7 cellular contexts compared by ENCODE assay signal in the genomic region with DNA sequence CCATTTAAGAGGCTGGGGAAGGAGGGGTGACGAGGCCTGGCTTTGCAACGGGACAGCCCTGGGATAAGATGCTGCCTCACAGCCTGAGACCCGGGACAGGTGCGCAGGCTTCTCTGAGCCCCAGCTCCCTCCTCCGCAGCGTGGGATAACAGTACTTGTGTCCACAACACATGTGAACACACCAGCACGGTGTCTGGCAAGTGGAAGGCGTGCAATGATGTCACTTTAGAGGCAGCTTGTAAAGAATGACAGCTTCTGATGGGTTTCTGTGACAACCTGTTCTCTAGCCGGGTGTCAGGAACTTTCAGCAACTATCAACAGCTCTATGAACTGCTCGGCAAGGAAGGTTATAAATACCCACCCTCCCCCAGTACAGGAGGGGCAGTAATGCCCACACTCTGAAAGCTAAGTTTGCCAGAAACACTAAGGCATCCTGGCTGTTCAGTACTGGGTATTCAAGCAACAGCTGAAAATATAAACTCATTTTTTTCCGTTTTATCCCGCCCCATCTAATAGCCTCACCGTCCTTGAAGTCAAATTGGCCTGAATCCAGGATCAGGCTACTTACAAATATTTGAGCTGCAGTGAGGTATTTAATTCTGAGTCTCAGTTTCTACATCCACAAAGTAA. TPM values are rescaled to one million over a fixed set of nuclear protein-coding genes. Genes with fewer than 3 reads are reported as not detected.
DNase-seq lines count a peak whose midpoint lies in the region; FAIRE-seq and TF ChIP-seq lines count a peak whose summit lies in the region.

No MANE protein-coding gene starts in this region.

- H3K27me3 ChIP-seq in keratinocyte (ENCODE audit: control insufficient read depth, extremely low read depth, insufficient read depth, low read length) (no peaks in the 10 kb centered on the region), subcutaneous abdominal adipose tissue (ENCODE audit: control insufficient read depth in 5 of 5, insufficient read depth in 4 of 5, low read length in 5 of 5) (no peaks in the 10 kb centered on the region)

- DNase-seq in NCI-H1105 treated with DMSO at 0.1 percent for 48 hours (lab: John Stamatoyannopoulos, UW) (peak; percentile 59), amniotic stem cell (lab: John Stamatoyannopoulos, UW) (peak; percentile 47), keratinocyte (ENCODE audit: low read depth, low spot score) (no peak), SIG-M5 treated with dmso at 0.1 percent for 504 hours (lab: John Stamatoyannopoulos, UW; ENCODE audit: unreplicated experiment) (no peak), retina (no peak)
- no peak for DNase-seq in stimulated activated CD4-positive, alpha-beta T cell treated with anti-CD3 and anti-CD28 coated beads, Interleukin-2, amount 100 ng/mL, for 24 hours

- no peaks in the 10 kb centered on the region for H3K9me1 ChIP-seq in keratinocyte (ENCODE audit: control insufficient read depth, extremely low read depth, insufficient read depth, low read length)

- H3K79me2 ChIP-seq in keratinocyte (ENCODE audit: control insufficient read depth, insufficient read depth, low read length): peaks cover 79% of the 10 kb centered on the region

- H3K4me2 ChIP-seq in keratinocyte (ENCODE audit: control insufficient read depth, extremely low read depth, insufficient read depth, low read depth, low read length): peak overlapping the region; percentile 89

- H3K36me3 ChIP-seq in keratinocyte (ENCODE audit: control insufficient read depth in 2 of 2, extremely low read depth in 1 of 2, insufficient read depth in 2 of 2, low read length in 2 of 2) (peaks cover 34 to 80% of the 10 kb centered on the region in 2 experiments), subcutaneous abdominal adipose tissue (ENCODE audit: control insufficient read depth in 5 of 5, insufficient read depth in 5 of 5, low read length in 5 of 5) (peaks cover 0 to 65% (median 61%) of the 10 kb centered on the region in 5 donors)

- H3K9ac ChIP-seq in keratinocyte (ENCODE audit: control insufficient read depth, extremely low read depth, insufficient read depth, low read length): peak overlapping the region; percentile 85
- H3K9ac ChIP-seq in subcutaneous abdominal adipose tissue (ENCODE audit: low read length in 5 of 5): no peak overlapping the region

- no peak for FAIRE-seq in keratinocyte (lab: Jason Lieb, UNC)

- H4K20me1 ChIP-seq in keratinocyte (ENCODE audit: control insufficient read depth, extremely low read depth, insufficient read depth, low read length): no peaks in the 10 kb centered on the region

- peak overlapping the region in 1 of 3 experiments; percentile 5 for H3K4me3 ChIP-seq in keratinocyte (ENCODE audit: control insufficient read depth in 2 of 3, extremely low read depth in 1 of 3, insufficient read depth in 2 of 3, low read depth in 1 of 3, low read length in 3 of 3)
- H3K4me3 ChIP-seq in subcutaneous abdominal adipose tissue (ENCODE audit: low read depth in 1 of 5, low read length in 5 of 5): peak overlapping the region in 1 of 5 donors; percentile 19

- H2AFZ ChIP-seq in keratinocyte (ENCODE audit: control insufficient read depth, low read length): no peak overlapping the region

- no peaks in the 10 kb centered on the region for H3K9me3 ChIP-seq in keratinocyte (ENCODE audit: control insufficient read depth, low read depth, low read length)
- no peaks in the 10 kb centered on the region for H3K9me3 ChIP-seq in subcutaneous abdominal adipose tissue (ENCODE audit: control insufficient read depth in 5 of 5, low read length in 5 of 5)

- H3K27ac ChIP-seq in keratinocyte (ENCODE audit: control insufficient read depth, insufficient read depth, low read length) (peak overlapping the region; percentile 96), subcutaneous abdominal adipose tissue (ENCODE audit: low read depth, low read length) (peak overlapping the region; percentile 95)

- TF ChIP-seq CTCF in keratinocyte (optimal IDR thresholded peaks at IDR 0.05 in 1 of 3, IDR thresholded peaks at IDR 0.05 in 1 of 3, conservative IDR thresholded peaks at IDR 0.05 in 1 of 3; ENCODE audit: extremely low read depth in 1 of 3, insufficient read depth in 2 of 3, low read length in 3 of 3): no peak

- dilution Hi-C loops in keratinocyte (cut with MboI; ENCODE audit: extremely low pct_ligation_motif_present, low sequenced_read_pairs): no loop called here

- peaks cover 94% of the 10 kb centered on the region for H3K4me1 ChIP-seq in keratinocyte (ENCODE audit: control insufficient read depth, extremely low read depth, insufficient read depth, low read length)
- peaks cover 32 to 100% (median 87%) of the 10 kb centered on the region in 5 donors for H3K4me1 ChIP-seq in subcutaneous abdominal adipose tissue (ENCODE audit: control insufficient read depth in 5 of 5, insufficient read depth in 5 of 5, low read length in 5 of 5)

RNA-seq across cellular contexts. Expression of gene MYH9, which starts 59.7 kb away (rescaled TPM):
- polyA plus RNA-seq in keratinocyte: 277 to 489 TPM (median 351 TPM) in 3 replicates
- 526 TPM for polyA plus RNA-seq in keratinocyte (2011; ENCODE audit: low read depth)
- 357 and 388 TPM in 2 replicates for polyA plus RNA-seq in keratinocyte (2011; cell fraction: cytosol; rRNA removed)
- 864 and 995 TPM in 2 replicates for polyA plus RNA-seq in keratinocyte (2011; cell fraction: nucleus; rRNA removed)
- polyA plus RNA-seq in keratinocyte (2012; ENCODE audit: low replicate concordance): 168 and 903 TPM in 2 replicates
- 752 to 1,882 TPM (median 1,066 TPM) in 3 replicates for polyA minus RNA-seq in keratinocyte
- polyA minus RNA-seq in keratinocyte (2011; cell fraction: cytosol; rRNA and poly(A)+ RNA removed): 461 TPM
- 623 and 1,627 TPM in 2 replicates for polyA minus RNA-seq in keratinocyte (2011; cell fraction: nucleus; rRNA and poly(A)+ RNA removed)

Comparison
In these comparisons a context has a peak if more than half of its experiments do, and no peak if none do; other contexts are left out.
1. DNase-seq: peak in NCI-H1105 treated with DMSO at 0.1 percent for 48 hours (single experiment) and amniotic stem cell (single experiment); none in keratinocyte (single experiment), stimulated activated CD4-positive, alpha-beta T cell treated with anti-CD3 and anti-CD28 coated beads, Interleukin-2, amount 100 ng/mL, for 24 hours (0 of 2), SIG-M5 treated with dmso at 0.1 percent for 504 hours (single experiment) and retina (single experiment).